1 cellular context compared by ENCODE assay signal in genomic region chr9:135098400-135099105, GRCh38.
TF ChIP-seq lines count a peak whose summit lies in the region.

No MANE protein-coding gene starts in this region.

TF ChIP-seq in WTC11, 78 proteins besides CTCF, POLR2A, EP300 and RAD21 (continued from another document):
- no peak for TF ChIP-seq ZNF219 (CRISPR knock-in tag; IDR thresholded peaks at IDR 0.05; ENCODE audit: borderline replicate concordance)
- peak; percentile 60; the same call in 1 of the 2 replicates for TF ChIP-seq FOXK1 (CRISPR knock-in tag; IDR thresholded peaks at IDR 0.05)
- no peak for TF ChIP-seq E2F5 (CRISPR knock-in tag; IDR thresholded peaks at IDR 0.05)
- no peak for TF ChIP-seq GRHL2 (CRISPR knock-in tag; IDR thresholded peaks at IDR 0.05; ENCODE audit: insufficient replicate concordance, severe bottlenecking)
- TF ChIP-seq NR1H2 (CRISPR knock-in tag; IDR thresholded peaks at IDR 0.05) = no peak
- TF ChIP-seq, protein P1, sequence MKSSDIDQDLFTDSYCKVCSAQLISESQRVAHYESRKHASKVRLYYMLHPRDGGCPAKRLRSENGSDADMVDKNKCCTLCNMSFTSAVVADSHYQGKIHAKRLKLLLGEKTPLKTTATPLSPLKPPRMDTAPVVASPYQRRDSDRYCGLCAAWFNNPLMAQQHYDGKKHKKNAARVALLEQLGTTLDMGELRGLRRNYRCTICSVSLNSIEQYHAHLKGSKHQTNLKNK (CRISPR knock-in tag; IDR thresholded peaks at IDR 0.05) = no peak
- TF ChIP-seq ZNF281 (CRISPR knock-in tag; IDR thresholded peaks at IDR 0.05) = peak; percentile 84
- TF ChIP-seq, protein P2, sequence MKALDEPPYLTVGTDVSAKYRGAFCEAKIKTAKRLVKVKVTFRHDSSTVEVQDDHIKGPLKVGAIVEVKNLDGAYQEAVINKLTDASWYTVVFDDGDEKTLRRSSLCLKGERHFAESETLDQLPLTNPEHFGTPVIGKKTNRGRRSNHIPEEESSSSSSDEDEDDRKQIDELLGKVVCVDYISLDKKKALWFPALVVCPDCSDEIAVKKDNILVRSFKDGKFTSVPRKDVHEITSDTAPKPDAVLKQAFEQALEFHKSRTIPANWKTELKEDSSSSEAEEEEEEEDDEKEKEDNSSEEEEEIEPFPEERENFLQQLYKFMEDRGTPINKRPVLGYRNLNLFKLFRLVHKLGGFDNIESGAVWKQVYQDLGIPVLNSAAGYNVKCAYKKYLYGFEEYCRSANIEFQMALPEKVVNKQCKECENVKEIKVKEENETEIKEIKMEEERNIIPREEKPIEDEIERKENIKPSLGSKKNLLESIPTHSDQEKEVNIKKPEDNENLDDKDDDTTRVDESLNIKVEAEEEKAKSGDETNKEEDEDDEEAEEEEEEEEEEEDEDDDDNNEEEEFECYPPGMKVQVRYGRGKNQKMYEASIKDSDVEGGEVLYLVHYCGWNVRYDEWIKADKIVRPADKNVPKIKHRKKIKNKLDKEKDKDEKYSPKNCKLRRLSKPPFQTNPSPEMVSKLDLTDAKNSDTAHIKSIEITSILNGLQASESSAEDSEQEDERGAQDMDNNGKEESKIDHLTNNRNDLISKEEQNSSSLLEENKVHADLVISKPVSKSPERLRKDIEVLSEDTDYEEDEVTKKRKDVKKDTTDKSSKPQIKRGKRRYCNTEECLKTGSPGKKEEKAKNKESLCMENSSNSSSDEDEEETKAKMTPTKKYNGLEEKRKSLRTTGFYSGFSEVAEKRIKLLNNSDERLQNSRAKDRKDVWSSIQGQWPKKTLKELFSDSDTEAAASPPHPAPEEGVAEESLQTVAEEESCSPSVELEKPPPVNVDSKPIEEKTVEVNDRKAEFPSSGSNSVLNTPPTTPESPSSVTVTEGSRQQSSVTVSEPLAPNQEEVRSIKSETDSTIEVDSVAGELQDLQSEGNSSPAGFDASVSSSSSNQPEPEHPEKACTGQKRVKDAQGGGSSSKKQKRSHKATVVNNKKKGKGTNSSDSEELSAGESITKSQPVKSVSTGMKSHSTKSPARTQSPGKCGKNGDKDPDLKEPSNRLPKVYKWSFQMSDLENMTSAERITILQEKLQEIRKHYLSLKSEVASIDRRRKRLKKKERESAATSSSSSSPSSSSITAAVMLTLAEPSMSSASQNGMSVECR (CRISPR knock-in tag; IDR thresholded peaks at IDR 0.05; ENCODE audit: borderline replicate concordance) = peak; percentile 91; the same call in 1 of the 2 replicates
- TF ChIP-seq NFE2L1 (CRISPR knock-in tag; IDR thresholded peaks at IDR 0.05) = peak; percentile 81; the same call in 1 of the 2 replicates
- TF ChIP-seq, protein P3, sequence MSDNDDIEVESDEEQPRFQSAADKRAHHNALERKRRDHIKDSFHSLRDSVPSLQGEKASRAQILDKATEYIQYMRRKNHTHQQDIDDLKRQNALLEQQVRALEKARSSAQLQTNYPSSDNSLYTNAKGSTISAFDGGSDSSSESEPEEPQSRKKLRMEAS (CRISPR knock-in tag; IDR thresholded peaks at IDR 0.05) = peak; percentile 64; the same call in 1 of the 2 replicates
- TF ChIP-seq JUN (CRISPR knock-in tag; IDR thresholded peaks at IDR 0.05) = 0 out of 2 replicates have a peak, but pooled peaks have one; percentile 60
- peak; percentile 39; the same call in 1 of the 2 replicates for TF ChIP-seq RELA (CRISPR knock-in tag; IDR thresholded peaks at IDR 0.05; ENCODE audit: borderline replicate concordance)
- peak; percentile 90 for TF ChIP-seq ZNF232 (CRISPR knock-in tag; IDR thresholded peaks at IDR 0.05)
